27 cellular contexts compared by ENCODE assay signal in the genomic region with DNA sequence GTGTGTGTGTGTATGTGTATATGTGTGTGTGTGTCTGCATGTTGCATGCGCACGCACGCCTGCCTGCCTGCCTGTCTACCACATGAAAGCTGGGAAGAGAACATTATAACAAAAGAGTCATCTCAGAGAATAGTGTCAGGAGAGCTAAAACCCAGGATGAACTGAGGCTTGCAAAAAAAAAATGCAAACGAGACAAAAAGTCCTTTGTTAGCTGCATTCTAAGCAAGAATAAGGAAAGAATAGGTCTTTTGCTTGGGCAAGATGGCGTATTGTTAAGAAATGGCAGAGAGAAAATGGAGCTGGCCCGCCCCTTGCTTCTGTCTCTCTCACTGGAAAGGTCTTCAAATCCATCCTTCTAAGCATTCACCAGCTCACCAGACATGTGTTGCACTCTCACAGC. TPM values are rescaled to one million over a fixed set of nuclear protein-coding genes. Genes with fewer than 3 reads are reported as not detected.
"Had no signal": no experiment of that assay in that cellular context is flagged by ENCODE, and none has a peak within 500 bp of the region (broad histone marks: within the 10 kb centered on the region; RNA-seq: fewer than 3 reads in every experiment).

No MANE protein-coding gene starts in this region.

- H3K4me3 Mint-ChIP-seq: activated CD8-positive, alpha-beta T cell treated with anti-CD3 and anti-CD28 coated beads, Interleukin-2, amount 10 ng/mL, durations not matched to agents 7 days and 5 days; activated naive CD8-positive, alpha-beta T cell treated with anti-CD3 and anti-CD28 coated beads for 36 hours; activated T-helper 1 cell treated with anti-CD3 and anti-CD28 coated beads, Interleukin-12 subunit alpha, Interleukin-12 subunit beta, Interleukin-2, Interleukin-4 antibody, amounts not matched to agents 30 ng/mL and 10 ng/mL and 1 ng/mL, durations not matched to agents 14 hours and 24 hours and 36 hours; mesothelial cell of epicardium; natural killer cell treated with Interleukin-12 subunit alpha and Interleukin-12 subunit beta and Interleukin-15 and Interleukin-18, amount 100 ng/mL, for 72 hours; stimulated activated memory B cell treated with anti-CD40 and anti-IgM and Interleukin-4, amounts not matched to agents 10 μg/mL and 1 μg/mL and 100 μg/mL, for 72 hours had no signal

- H3K4me2 ChIP-seq: smooth muscle cell had no signal

- H3K9me3 ChIP-seq: breast epithelium, colonic mucosa, esophagus squamous epithelium, gastrocnemius medialis, sigmoid colon, stomach, transverse colon, uterus had no signal

- H3K27me3 Mint-ChIP-seq: activated naive CD8-positive, alpha-beta T cell treated with anti-CD3 and anti-CD28 coated beads for 36 hours had no signal

- H3K36me3 ChIP-seq: breast epithelium, colonic mucosa, esophagus squamous epithelium, gastrocnemius medialis, sigmoid colon, stomach, transverse colon, uterus had no signal

- H3K27ac ChIP-seq: breast epithelium, colonic mucosa, dorsolateral prefrontal cortex, esophagus squamous epithelium, gastrocnemius medialis, sigmoid colon, stomach, transverse colon, uterus had no signal

- H3K9me3 Mint-ChIP-seq: activated naive CD8-positive, alpha-beta T cell treated with anti-CD3 and anti-CD28 coated beads for 36 hours; activated T-helper 1 cell treated with anti-CD3 and anti-CD28 coated beads, Interleukin-12 subunit alpha, Interleukin-12 subunit beta, Interleukin-2, Interleukin-4 antibody, amounts not matched to agents 30 ng/mL and 10 ng/mL and 1 ng/mL, durations not matched to agents 14 hours and 24 hours and 36 hours; mesothelial cell of epicardium; natural killer cell treated with Interleukin-12 subunit alpha and Interleukin-12 subunit beta and Interleukin-15 and Interleukin-18, amount 100 ng/mL, for 72 hours had no signal

- H3K4me3 ChIP-seq: breast epithelium, colonic mucosa, dorsolateral prefrontal cortex, esophagus squamous epithelium, gastrocnemius medialis, sigmoid colon, smooth muscle cell, stomach, transverse colon, uterus had no signal

- H3K27me3 ChIP-seq: colonic mucosa, uterus had no signal

- H3K4me1 ChIP-seq: breast epithelium, colonic mucosa, esophagus squamous epithelium, gastrocnemius medialis, sigmoid colon, stomach, transverse colon, uterus had no signal

- FAIRE-seq: astrocyte, islet of Langerhans had no signal

- DNase-seq: activated CD4-positive, alpha-beta T cell treated with anti-CD3 and anti-CD28 coated beads, Interleukin-2, amount 50 U/mL, for 1 hour; activated CD8-positive, alpha-beta T cell treated with anti-CD3 and anti-CD28 coated beads, Interleukin-2, amount 10 ng/mL, durations not matched to agents 7 days and 5 days; activated naive CD8-positive, alpha-beta T cell treated with anti-CD3 and anti-CD28 coated beads for 36 hours; colonic mucosa; dorsolateral prefrontal cortex; esophagus squamous epithelium; gastrocnemius medialis; head of caudate nucleus; hypothalamus; left ventricle myocardium superior; mammary epithelial cell; occipital lobe; sigmoid colon; stimulated activated CD4-positive, alpha-beta T cell treated with anti-CD3 and anti-CD28 coated beads, Interleukin-15, amount 100 ng/mL, for 24 hours; stomach; transverse colon; uterus had no signal

- ATAC-seq: activated CD4-positive, CD25-positive, alpha-beta regulatory T cell treated with anti-CD3 and anti-CD28 coated beads, Interleukin-2, amount 50 U/mL, for 24 hours; activated CD8-positive, alpha-beta T cell treated with anti-CD3 and anti-CD28 coated beads, Interleukin-2, amount 10 ng/mL, durations not matched to agents 7 days and 5 days; gastrocnemius medialis; left ventricle myocardium superior; natural killer cell treated with Interleukin-12 subunit alpha and Interleukin-12 subunit beta and Interleukin-15 and Interleukin-18, amount 100 ng/mL, for 72 hours; stimulated activated memory B cell treated with anti-CD40 and anti-IgM and Interleukin-4, amounts not matched to agents 10 μg/mL and 1 μg/mL and 100 μg/mL, for 72 hours had no signal

- H3K36me3 Mint-ChIP-seq: activated naive CD8-positive, alpha-beta T cell treated with anti-CD3 and anti-CD28 coated beads for 36 hours; mesothelial cell of epicardium; natural killer cell treated with Interleukin-12 subunit alpha and Interleukin-12 subunit beta and Interleukin-15 and Interleukin-18, amount 100 ng/mL, for 72 hours; stimulated activated memory B cell treated with anti-CD40 and anti-IgM and Interleukin-4, amounts not matched to agents 10 μg/mL and 1 μg/mL and 100 μg/mL, for 72 hours had no signal

- H3K27ac Mint-ChIP-seq: activated CD8-positive, alpha-beta T cell treated with anti-CD3 and anti-CD28 coated beads, Interleukin-2, amount 10 ng/mL, durations not matched to agents 7 days and 5 days; activated naive CD8-positive, alpha-beta T cell treated with anti-CD3 and anti-CD28 coated beads for 36 hours; activated T-helper 1 cell treated with anti-CD3 and anti-CD28 coated beads, Interleukin-12 subunit alpha, Interleukin-12 subunit beta, Interleukin-2, Interleukin-4 antibody, amounts not matched to agents 30 ng/mL and 10 ng/mL and 1 ng/mL, durations not matched to agents 14 hours and 24 hours and 36 hours; mesothelial cell of epicardium; natural killer cell treated with Interleukin-12 subunit alpha and Interleukin-12 subunit beta and Interleukin-15 and Interleukin-18, amount 100 ng/mL, for 72 hours; stimulated activated memory B cell treated with anti-CD40 and anti-IgM and Interleukin-4, amounts not matched to agents 10 μg/mL and 1 μg/mL and 100 μg/mL, for 72 hours had no signal

- H3K4me1 Mint-ChIP-seq: mesothelial cell of epicardium; stimulated activated memory B cell treated with anti-CD40 and anti-IgM and Interleukin-4, amounts not matched to agents 10 μg/mL and 1 μg/mL and 100 μg/mL, for 72 hours had no signal

RNA-seq across cellular contexts. Expression of a gene that starts 16.4 kb away (rescaled TPM):
- total RNA-seq: activated CD8-positive, alpha-beta T cell treated with anti-CD3 and anti-CD28 coated beads, Interleukin-2, amount 10 ng/mL, durations not matched to agents 7 days and 5 days; activated T-helper 1 cell treated with anti-CD3 and anti-CD28 coated beads, Interleukin-12 subunit alpha, Interleukin-12 subunit beta, Interleukin-2, Interleukin-4 antibody, amounts not matched to agents 30 ng/mL and 10 ng/mL and 1 ng/mL, durations not matched to agents 14 hours and 24 hours and 36 hours; breast epithelium; colonic mucosa; gastrocnemius medialis; left ventricle myocardium superior; natural killer cell treated with Interleukin-12 subunit alpha and Interleukin-12 subunit beta and Interleukin-15 and Interleukin-18, amount 100 ng/mL, for 72 hours; sigmoid colon; stomach; T-helper 2 cell treated with Interferon-gamma antibody and Interleukin-4, amounts not matched to agents 100 ng/mL and 5 ng/mL, for 36 hours; transverse colon had no signal
